In genomic region chr15:79977431-79977940, GRCh38 we compare ENCODE assay signal across 9 cellular contexts. TPM values are rescaled to one million over a fixed set of nuclear protein-coding genes. Genes with fewer than 3 reads are reported as not detected.
DNase-seq lines count a peak whose midpoint lies in the region; ATAC-seq and TF ChIP-seq lines count a peak whose summit lies in the region.
"Had no signal": no experiment of that assay in that cellular context is flagged by ENCODE, and none has a peak within 500 bp of the region (broad histone marks: within the 10 kb centered on the region; RNA-seq: fewer than 3 reads in every experiment).

No MANE protein-coding gene starts in this region.

- TF ChIP-seq POLR2A in heart left ventricle (IDR thresholded peaks at IDR 0.05) (no peak), transverse colon (IDR thresholded peaks at IDR 0.05) (no peak)

- intact Hi-C loops in heart left ventricle (cut with DNase I): no loop called here
- intact Hi-C loops in Right ventricle myocardium inferior (cut with DNase I): no loop called here
- intact Hi-C loops in transverse colon (cut with DNase I; ENCODE audit: low total_unique reads): no loop called here

- peak in 3 of 4 donors; percentile 25 to 58 (median 47) for ATAC-seq in heart left ventricle
- ATAC-seq in Right ventricle myocardium inferior: no peak
- ATAC-seq in HG03342 (IDR thresholded peaks at IDR 0.05; ENCODE audit: unreplicated experiment): peak; percentile 41

- no peaks in the 10 kb centered on the region for H3K36me3 ChIP-seq in heart left ventricle
- H3K36me3 ChIP-seq in transverse colon: no peaks in the 10 kb centered on the region

- H3K27me3 Mint-ChIP-seq in activated naive CD8-positive, alpha-beta T cell treated with anti-CD3 and anti-CD28 coated beads for 36 hours: no peaks in the 10 kb centered on the region
- no peaks in the 10 kb centered on the region for H3K27me3 Mint-ChIP-seq in activated CD4-positive, alpha-beta memory T cell treated with anti-CD3 and anti-CD28 coated beads, Interleukin-2, amount 10 ng/mL, durations not matched to agents 7 days and 5 days

- peaks cover 0 to 65% (median 8%) of the 10 kb centered on the region in 12 donors for H3K4me1 ChIP-seq in heart left ventricle
- H3K4me1 ChIP-seq in transverse colon: no peaks in the 10 kb centered on the region

- in situ Hi-C loops in transverse colon (cut with MboI; ENCODE audit: low pct_ligation_motif_present in 1 of 4, low pct_unique_long_range_greater_than_20kb in 1 of 4, low sequenced_read_pairs in 3 of 4): no loop called here

- TF ChIP-seq EP300 in transverse colon (IDR thresholded peaks at IDR 0.05; ENCODE audit: low read depth): no peak

- H3K27me3 ChIP-seq in heart left ventricle (no peaks in the 10 kb centered on the region), transverse colon (no peaks in the 10 kb centered on the region)

- H3K36me3 Mint-ChIP-seq in activated naive CD8-positive, alpha-beta T cell treated with anti-CD3 and anti-CD28 coated beads for 36 hours: peaks cover 8% of the 10 kb centered on the region
- H3K36me3 Mint-ChIP-seq in activated CD4-positive, alpha-beta memory T cell treated with anti-CD3 and anti-CD28 coated beads, Interleukin-2, amount 10 ng/mL, durations not matched to agents 7 days and 5 days (ENCODE audit: low read depth): no peaks in the 10 kb centered on the region

- 72 to 80% (median 77%) methylated on average over 9 of the region's 9 CpGs for whole genome bisulfite sequencing in heart left ventricle, 4 donors
- WGBS in transverse colon (ENCODE audit: low coverage in 1 of 2), 2 donors: 80 to 100% methylated on average over 1 to 9 of the region's 9 CpGs

- H3K27ac Mint-ChIP-seq in activated naive CD8-positive, alpha-beta T cell treated with anti-CD3 and anti-CD28 coated beads for 36 hours: peak overlapping the region; percentile 77
- H3K27ac Mint-ChIP-seq in activated CD4-positive, alpha-beta memory T cell treated with anti-CD3 and anti-CD28 coated beads, Interleukin-2, amount 10 ng/mL, durations not matched to agents 7 days and 5 days: no peak overlapping the region

- H3K4me1 Mint-ChIP-seq in activated naive CD8-positive, alpha-beta T cell treated with anti-CD3 and anti-CD28 coated beads for 36 hours: peaks cover 48% of the 10 kb centered on the region
- peaks cover 27% of the 10 kb centered on the region for H3K4me1 Mint-ChIP-seq in activated CD4-positive, alpha-beta memory T cell treated with anti-CD3 and anti-CD28 coated beads, Interleukin-2, amount 10 ng/mL, durations not matched to agents 7 days and 5 days

- no peaks in the 10 kb centered on the region for H3K9me3 ChIP-seq in heart left ventricle
- H3K9me3 ChIP-seq in transverse colon: no peaks in the 10 kb centered on the region

- no peak overlapping the region for H3K4me3 Mint-ChIP-seq in activated naive CD8-positive, alpha-beta T cell treated with anti-CD3 and anti-CD28 coated beads for 36 hours
- H3K4me3 Mint-ChIP-seq in activated CD4-positive, alpha-beta memory T cell treated with anti-CD3 and anti-CD28 coated beads, Interleukin-2, amount 10 ng/mL, durations not matched to agents 7 days and 5 days: no peak overlapping the region

- TF ChIP-seq CTCF in heart left ventricle (IDR thresholded peaks at IDR 0.05) (no peak), transverse colon (IDR thresholded peaks at IDR 0.05) (no peak)

- no peak overlapping the region for H3K4me3 ChIP-seq in heart left ventricle
- no peak overlapping the region for H3K4me3 ChIP-seq in transverse colon

- DNase-seq in heart left ventricle (peak in 2 of 5 donors; percentile 20 to 30), Right ventricle myocardium inferior (ENCODE audit: missing footprints) (no peak), transverse colon (peak; percentile 14), HCEC 1CT (no peak), SHP77 treated with DMSO at 0.1 percent for 48 hours (lab: John Stamatoyannopoulos, UW) (no peak)
- no peak for DNase-seq in activated naive CD8-positive, alpha-beta T cell treated with anti-CD3 and anti-CD28 coated beads for 36 hours
- DNase-seq in activated CD4-positive, alpha-beta memory T cell treated with anti-CD3 and anti-CD28 coated beads, Interleukin-2, amount 10 ng/mL, durations not matched to agents 7 days and 5 days: no peak

- CTCF ChIA-PET in activated CD4-positive, alpha-beta memory T cell treated with anti-CD3 and anti-CD28 coated beads, Interleukin-2, amount 10 ng/mL, durations not matched to agents 7 days and 5 days (lab: Charles Lee): interaction anchor here (0.6 to 1.6 kb wide), 2 partner anchors 15 to 82 kb away, joined by 4 read pairs; no protein-coding TSS in a partner anchor

- POLR2A ChIA-PET in activated CD4-positive, alpha-beta memory T cell treated with anti-CD3 and anti-CD28 coated beads, Interleukin-2, amount 10 ng/mL, durations not matched to agents 7 days and 5 days (lab: Charles Lee): interaction anchor here (0.9 to 3.0 kb wide), 2 partner anchors 10 to 81 kb away, joined by 3 to 9 read pairs; partner anchors contain the start of gene MTHFS

- peaks cover 3% of the 10 kb centered on the region for H3K9me3 Mint-ChIP-seq in activated naive CD8-positive, alpha-beta T cell treated with anti-CD3 and anti-CD28 coated beads for 36 hours
- H3K9me3 Mint-ChIP-seq in activated CD4-positive, alpha-beta memory T cell treated with anti-CD3 and anti-CD28 coated beads, Interleukin-2, amount 10 ng/mL, durations not matched to agents 7 days and 5 days: no peaks in the 10 kb centered on the region

- peak overlapping the region in 2 of 12 donors; percentile 61 to 86 for H3K27ac ChIP-seq in heart left ventricle
- H3K27ac ChIP-seq in transverse colon: no peak overlapping the region

RNA-seq across cellular contexts. Expression of gene BCL2A1, which starts 6.5 kb away (rescaled TPM):
- total RNA-seq in heart left ventricle: 10 to 100 TPM in 1 of 9 donors, 1 to 10 TPM in 3, under 1 TPM in 4, not detected in 1; 0.32 to 28.6 (median 0.99) TPM
- 1 to 10 TPM in 1 of 2 donors, under 1 TPM in 1; 0.23 to 1.2 TPM for polyA plus RNA-seq in heart left ventricle
- 0.92 TPM for total RNA-seq in Right ventricle myocardium inferior
- total RNA-seq in activated naive CD8-positive, alpha-beta T cell treated with anti-CD3 and anti-CD28 coated beads for 36 hours: 10 to 100 TPM; 91.4 to 94.3 TPM
- 1 to 10 TPM in 2 of 4 donors, not detected in 2; 3.0 to 4.0 TPM for total RNA-seq in transverse colon
- total RNA-seq in activated CD4-positive, alpha-beta memory T cell treated with anti-CD3 and anti-CD28 coated beads, Interleukin-2, amount 10 ng/mL, durations not matched to agents 7 days and 5 days: 10 to 100 TPM; 12.3 to 14.1 TPM
- total RNA-seq: glomerular endothelial cell had no signal
